ENCODE assay signal across 26 cellular contexts in genomic region chr18:10460414-10461018, GRCh38. TPM values are rescaled to one million over a fixed set of nuclear protein-coding genes. Genes with fewer than 3 reads are reported as not detected.
"Had no signal": no experiment of that assay in that cellular context is flagged by ENCODE, and none has a peak within 500 bp of the region (broad histone marks: within the 10 kb centered on the region; RNA-seq: fewer than 3 reads in every experiment).

No MANE protein-coding gene starts in this region.

- ATAC-seq: mucosa of descending colon; natural killer cell treated with Interleukin-12 subunit alpha and Interleukin-12 subunit beta and Interleukin-15 and Interleukin-18, amount 100 ng/mL, for 72 hours; psoas muscle; right cardiac atrium; stimulated activated naive B cell treated with anti-CD40 and anti-IgM and Interleukin-4, amounts not matched to agents 10 μg/mL and 1 μg/mL and 100 μg/mL, for 72 hours; upper lobe of right lung had no signal

- H3K9ac ChIP-seq: neural progenitor cell had no signal

- H3K4me3 ChIP-seq: coronary artery, esophagus muscularis mucosa, lung, mucosa of descending colon, neural progenitor cell, psoas muscle, skin epidermis, spleen, thoracic aorta, tibial nerve, upper lobe of right lung, vagina had no signal

- H3K9me3 ChIP-seq: esophagus muscularis mucosa, mucosa of descending colon, psoas muscle, spleen, thoracic aorta, tibial nerve, upper lobe of right lung, vagina had no signal

- H3K27ac Mint-ChIP-seq: memory B cell; naive B cell; natural killer cell treated with Interleukin-12 subunit alpha and Interleukin-12 subunit beta and Interleukin-15 and Interleukin-18, amount 100 ng/mL, for 72 hours; neural progenitor cell; stimulated activated naive B cell treated with anti-CD40 and anti-IgM and Interleukin-4, amounts not matched to agents 10 μg/mL and 1 μg/mL and 100 μg/mL, for 72 hours; stimulated activated naive CD8-positive, alpha-beta T cell treated with anti-CD3 and anti-CD28 coated beads, Interleukin-15, Interleukin-2, amounts not matched to agents 100 ng/mL and 50 ng/mL, for 24 hours had no signal

- H3K27me3 ChIP-seq: tibial nerve, upper lobe of right lung, vagina had no signal

- H3K27ac ChIP-seq: coronary artery, esophagus muscularis mucosa, neural progenitor cell, psoas muscle, spleen, thoracic aorta, tibial nerve, upper lobe of right lung, vagina had no signal

- H3K36me3 Mint-ChIP-seq: memory B cell; naive B cell; natural killer cell treated with Interleukin-12 subunit alpha and Interleukin-12 subunit beta and Interleukin-15 and Interleukin-18, amount 100 ng/mL, for 72 hours had no signal

- H3K4me1 ChIP-seq: neural progenitor cell had no signal

- DNase-seq: dermis blood vessel endothelial cell; effector memory CD4-positive, alpha-beta T cell; foreskin melanocyte; head of caudate nucleus; mucosa of descending colon; naive B cell; psoas muscle; right cardiac atrium; spleen; stimulated activated CD4-positive, alpha-beta T cell treated with anti-CD3 and anti-CD28 coated beads, Interleukin-2, amount 100 ng/mL, for 48 hours; stimulated activated naive B cell treated with anti-CD40 and anti-IgM and Interleukin-4, amounts not matched to agents 10 μg/mL and 1 μg/mL and 100 μg/mL, for 72 hours; upper lobe of right lung had no signal

- H3K9me3 Mint-ChIP-seq: natural killer cell treated with Interleukin-12 subunit alpha and Interleukin-12 subunit beta and Interleukin-15 and Interleukin-18, amount 100 ng/mL, for 72 hours had no signal

- FAIRE-seq: endothelial cell of umbilical vein, keratinocyte had no signal

- H3K36me3 ChIP-seq: esophagus muscularis mucosa, neural progenitor cell, spleen, thoracic aorta, tibial nerve, upper lobe of right lung, vagina had no signal

- H3K4me3 Mint-ChIP-seq: memory B cell; naive B cell; natural killer cell treated with Interleukin-12 subunit alpha and Interleukin-12 subunit beta and Interleukin-15 and Interleukin-18, amount 100 ng/mL, for 72 hours; neural progenitor cell; stimulated activated naive B cell treated with anti-CD40 and anti-IgM and Interleukin-4, amounts not matched to agents 10 μg/mL and 1 μg/mL and 100 μg/mL, for 72 hours; stimulated activated naive CD8-positive, alpha-beta T cell treated with anti-CD3 and anti-CD28 coated beads, Interleukin-15, Interleukin-2, amounts not matched to agents 100 ng/mL and 50 ng/mL, for 24 hours had no signal

- H2AFZ ChIP-seq: neural progenitor cell had no signal

- H3K4me2 ChIP-seq: neural progenitor cell had no signal

RNA-seq across cellular contexts. Expression of gene APCDD1, which starts 6.1 kb away (rescaled TPM):
- total RNA-seq: epithelial cell of proximal tubule; natural killer cell treated with Interleukin-12 subunit alpha and Interleukin-12 subunit beta and Interleukin-15 and Interleukin-18, amount 100 ng/mL, for 72 hours had no signal
